In the genomic region with DNA sequence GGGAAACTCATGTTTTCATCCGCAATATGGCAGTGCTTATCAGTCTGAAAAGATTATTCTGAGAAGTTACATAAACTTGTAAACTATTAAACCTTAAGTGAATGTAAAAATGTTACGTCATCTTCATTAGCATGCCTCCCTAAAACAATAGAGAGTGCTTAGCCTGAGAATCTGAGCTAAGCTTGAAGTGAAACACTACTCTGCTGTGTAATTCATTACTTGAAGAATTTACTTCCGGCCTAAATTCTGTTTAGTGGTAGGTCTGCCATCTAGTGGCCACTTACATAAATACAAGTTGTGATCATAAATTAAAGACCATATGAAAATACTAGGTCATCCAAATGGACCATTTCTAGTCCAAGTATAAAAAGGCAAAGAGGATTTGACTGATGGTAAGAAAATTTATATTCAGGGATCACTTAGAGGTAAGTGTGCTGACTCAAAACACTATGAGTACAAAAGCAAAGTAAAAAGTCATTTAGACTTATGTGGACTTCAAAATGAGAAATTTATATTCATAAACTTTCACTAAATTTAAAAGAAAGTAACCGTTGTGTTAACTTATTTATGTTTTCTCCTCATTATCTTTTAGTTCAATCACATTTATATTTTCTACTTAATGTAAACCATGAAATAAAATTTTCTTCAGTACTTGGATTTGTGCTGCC, we compare ENCODE assay signal across 9 cellular contexts.
A peak's percentile ranks its signal among the peaks of the same experiment; 100 is the strongest.
DNase-seq lines count a peak whose midpoint lies in the region; ATAC-seq, FAIRE-seq and TF ChIP-seq lines count a peak whose summit lies in the region.
"Had no signal": no experiment of that assay in that cellular context is flagged by ENCODE, and none has a peak within 500 bp of the region (broad histone marks: within the 10 kb centered on the region; RNA-seq: fewer than 3 reads in every experiment).

No MANE protein-coding gene starts in this region.

- H3K27ac ChIP-seq in GM23338 (ENCODE audit: low read depth) (no peak overlapping the region), RWPE1 (no peak overlapping the region), endothelial cell of umbilical vein (ENCODE audit: insufficient read depth, low read depth, low read length) (no peak overlapping the region)
- H3K27ac ChIP-seq: neutrophil had no signal

- no peaks in the 10 kb centered on the region for H3K79me2 ChIP-seq in GM23338 (replicated peaks; ENCODE audit: insufficient read depth)
- H3K79me2 ChIP-seq in endothelial cell of umbilical vein (ENCODE audit: control insufficient read depth, insufficient read depth, low read length), result no peaks in the 10 kb centered on the region

- FAIRE-seq in endothelial cell of umbilical vein (lab: Jason Lieb, UNC), result peak; percentile 80

- H3K36me3 ChIP-seq in GM23338 (ENCODE audit: insufficient read depth) (no peaks in the 10 kb centered on the region), endothelial cell of umbilical vein (ENCODE audit: control insufficient read depth in 2 of 2, extremely low read depth in 1 of 2, insufficient read depth in 2 of 2, low read length in 2 of 2) (no peaks in the 10 kb centered on the region)
- H3K36me3 ChIP-seq: neutrophil had no signal

- H4K20me1 ChIP-seq in GM23338 (replicated peaks; ENCODE audit: insufficient read depth) (no peaks in the 10 kb centered on the region), endothelial cell of umbilical vein (replicated peaks; ENCODE audit: control insufficient read depth, extremely low read depth, insufficient read depth, low read length) (no peaks in the 10 kb centered on the region)

- DNase-seq in stimulated activated CD4-positive, alpha-beta T cell treated with anti-CD3 and anti-CD28 coated beads, Interleukin-4, amount 100 ng/mL, for 24 hours, result peak; percentile 18
- no peak for DNase-seq in stimulated activated CD4-positive, alpha-beta T cell treated with anti-CD3 and anti-CD28 coated beads, Interleukin-4, amount 100 ng/mL, for 4 hours
- DNase-seq in GM23338 (ENCODE audit: low spot score) (peak; percentile 82), HuH-7.5 (ENCODE audit: low spot score) (peak; percentile 7), RWPE1 (ENCODE audit: low spot score) (peak; percentile 48), endothelial cell of umbilical vein (ENCODE audit: low read depth, low spot score) (peak; percentile 71), midbrain (lab: John Stamatoyannopoulos, UW) (peak; percentile 72)
- DNase-seq in activated CD4-positive, alpha-beta memory T cell treated with anti-CD3 and anti-CD28 coated beads, Interleukin-2, amount 10 ng/mL, durations not matched to agents 7 days and 5 days, result no peak

- peak overlapping the region; percentile 14; the same call in 1 of the 2 replicates for H3K27ac Mint-ChIP-seq in GM23338
- no peak overlapping the region for H3K27ac Mint-ChIP-seq in activated CD4-positive, alpha-beta memory T cell treated with anti-CD3 and anti-CD28 coated beads, Interleukin-2, amount 10 ng/mL, durations not matched to agents 7 days and 5 days

- TF ChIP-seq CTCF in GM23338 (conservative IDR thresholded peaks at IDR 0.05; ENCODE audit: low read depth in 2 of 2) (peak; percentile 58 to 78), RWPE1 (conservative IDR thresholded peaks at IDR 0.05; ENCODE audit: low read depth) (peak; percentile 71), endothelial cell of umbilical vein (IDR thresholded peaks at IDR 0.05; ENCODE audit: extremely low read depth in 1 of 2, insufficient read depth in 1 of 2, low read depth in 1 of 2, low read length in 2 of 2) (peak; percentile 18 to 33)

- POLR2A ChIA-PET in RWPE1 (lab: Yijun Ruan, JAX; ENCODE audit: low non-redundant PET), result no interaction called here
- POLR2A ChIA-PET in endothelial cell of umbilical vein (lab: Charles Lee), result no interaction called here
- POLR2A ChIA-PET in activated CD4-positive, alpha-beta memory T cell treated with anti-CD3 and anti-CD28 coated beads, Interleukin-2, amount 10 ng/mL, durations not matched to agents 7 days and 5 days (lab: Charles Lee), result no interaction called here

- H3K4me3 ChIP-seq in GM23338 (no peak overlapping the region), endothelial cell of umbilical vein (replicated peaks in 1 of 3; ENCODE audit: insufficient read depth in 1 of 3, low read depth in 1 of 3, low read length in 3 of 3) (no peak overlapping the region)

- H3K9ac ChIP-seq in endothelial cell of umbilical vein (replicated peaks; ENCODE audit: extremely low read depth, insufficient read depth, low read length), result no peak overlapping the region

- no peak overlapping the region for H3K4me2 ChIP-seq in GM23338
- peak overlapping the region; percentile 20 for H3K4me2 ChIP-seq in endothelial cell of umbilical vein (ENCODE audit: insufficient read depth, low read length)

- no peaks in the 10 kb centered on the region for H3K9me2 ChIP-seq in GM23338 (ENCODE audit: insufficient read depth)

- CTCF ChIA-PET in RWPE1 (lab: Yijun Ruan, JAX), result interaction anchor here (0.5 to 0.7 kb wide), 4 partner anchors 42 to 1454 kb away, joined by 3 read pairs; no protein-coding TSS in a partner anchor
- CTCF ChIA-PET in endothelial cell of umbilical vein (lab: Charles Lee), result interaction anchor here (0.6 to 3.1 kb wide), 23 partner anchors 12 to 1468 kb away, joined by 3 to 25 read pairs (median 4); no protein-coding TSS in a partner anchor
- CTCF ChIA-PET in activated CD4-positive, alpha-beta memory T cell treated with anti-CD3 and anti-CD28 coated beads, Interleukin-2, amount 10 ng/mL, durations not matched to agents 7 days and 5 days (lab: Charles Lee), result no interaction called here

- no peaks in the 10 kb centered on the region for H3F3A ChIP-seq in GM23338 (replicated peaks; ENCODE audit: low read depth)

- no peak overlapping the region for H3K4me3 Mint-ChIP-seq in GM23338
- H3K4me3 Mint-ChIP-seq in activated CD4-positive, alpha-beta memory T cell treated with anti-CD3 and anti-CD28 coated beads, Interleukin-2, amount 10 ng/mL, durations not matched to agents 7 days and 5 days, result no peak overlapping the region

- no peaks in the 10 kb centered on the region for H3K4me1 ChIP-seq in GM23338 (ENCODE audit: insufficient read depth)
- no peaks in the 10 kb centered on the region for H3K4me1 ChIP-seq in endothelial cell of umbilical vein (ENCODE audit: control insufficient read depth, extremely low read depth, insufficient read depth, low read length)

- no peaks in the 10 kb centered on the region for H3K9me3 ChIP-seq in endothelial cell of umbilical vein (replicated peaks; ENCODE audit: control insufficient read depth, insufficient read depth, low read length)
- H3K9me3 ChIP-seq: neutrophil had no signal

- no peaks in the 10 kb centered on the region for H3K9me3 Mint-ChIP-seq in GM23338
- no peaks in the 10 kb centered on the region for H3K9me3 Mint-ChIP-seq in activated CD4-positive, alpha-beta memory T cell treated with anti-CD3 and anti-CD28 coated beads, Interleukin-2, amount 10 ng/mL, durations not matched to agents 7 days and 5 days

- no peaks in the 10 kb centered on the region for H3K27me3 Mint-ChIP-seq in GM23338 (ENCODE audit: insufficient read depth, low read depth, poor library complexity)
- peaks cover 3% of the 10 kb centered on the region for H3K27me3 Mint-ChIP-seq in activated CD4-positive, alpha-beta memory T cell treated with anti-CD3 and anti-CD28 coated beads, Interleukin-2, amount 10 ng/mL, durations not matched to agents 7 days and 5 days

- no TSS peak for BruUV-seq in endothelial cell of umbilical vein (replicated peaks; lab: Mats Ljungman, UMichigan)

- TF ChIP-seq POLR2A in endothelial cell of umbilical vein (IDR thresholded peaks at IDR 0.05; ENCODE audit: low read depth, low read length), result no peak

- H3K36me3 Mint-ChIP-seq in GM23338 (ENCODE audit: low read depth), result no peaks in the 10 kb centered on the region
- H3K36me3 Mint-ChIP-seq in activated CD4-positive, alpha-beta memory T cell treated with anti-CD3 and anti-CD28 coated beads, Interleukin-2, amount 10 ng/mL, durations not matched to agents 7 days and 5 days (ENCODE audit: low read depth), result no peaks in the 10 kb centered on the region

- H3K9me1 ChIP-seq in endothelial cell of umbilical vein (replicated peaks; ENCODE audit: control insufficient read depth, extremely low read depth, insufficient read depth, low read length), result no peaks in the 10 kb centered on the region

- ATAC-seq in GM23338, result peak; percentile 58

- peaks cover 2% of the 10 kb centered on the region; the same call in 1 of the 3 replicates for H3K4me1 Mint-ChIP-seq in GM23338
- no peaks in the 10 kb centered on the region for H3K4me1 Mint-ChIP-seq in activated CD4-positive, alpha-beta memory T cell treated with anti-CD3 and anti-CD28 coated beads, Interleukin-2, amount 10 ng/mL, durations not matched to agents 7 days and 5 days

- H3K27me3 ChIP-seq in GM23338 (ENCODE audit: insufficient read depth) (no peaks in the 10 kb centered on the region), endothelial cell of umbilical vein (ENCODE audit: control insufficient read depth in 2 of 2, insufficient read depth in 2 of 2, low read length in 2 of 2) (no peaks in the 10 kb centered on the region)
- H3K27me3 ChIP-seq: neutrophil had no signal

- dilution Hi-C loops in endothelial cell of umbilical vein (cut with MboI; ENCODE audit: extremely low pct_ligation_motif_present, low sequenced_read_pairs), result no loop called here

- intact Hi-C loops in endothelial cell of umbilical vein (cut with micrococcal nuclease), result loop anchor here (1.0 to 10.0 kb wide), 4 partner anchors 754 to 1446 kb away; no protein-coding TSS in a partner anchor

- H2AFZ ChIP-seq in GM23338, result no peak overlapping the region
- peak overlapping the region; percentile 14 for H2AFZ ChIP-seq in endothelial cell of umbilical vein (ENCODE audit: low read depth, low read length)

TF ChIP-seq in GM23338, 12 proteins besides CTCF, POLR2A, EP300 and RAD21:
- TF ChIP-seq ZNF114 (CRISPR knock-in tag; IDR thresholded peaks at IDR 0.05) (no peak), CREB1 (CRISPR knock-in tag; IDR thresholded peaks at IDR 0.05; ENCODE audit: low read depth) (peak; percentile 71)

TF ChIP-seq in endothelial cell of umbilical vein, 7 proteins besides CTCF, POLR2A, EP300 and RAD21:
- TF ChIP-seq POLR2AphosphoS5 (IDR thresholded peaks at IDR 0.05; ENCODE audit: insufficient read depth, low read depth, low read length) (no peak), MYC (IDR thresholded peaks at IDR 0.05; ENCODE audit: low read depth, low read length) (no peak), FOS (IDR thresholded peaks at IDR 0.05; ENCODE audit: borderline replicate concordance, insufficient read depth, low read length) (no peak), EZH2 (IDR thresholded peaks at IDR 0.05; ENCODE audit: borderline replicate concordance, low read depth, low read length, severe bottlenecking) (no peak), GATA2 (IDR thresholded peaks at IDR 0.05; ENCODE audit: insufficient read depth, insufficient read length, low read depth, low read length) (no peak), JUN (IDR thresholded peaks at IDR 0.05; ENCODE audit: borderline replicate concordance, insufficient read depth, insufficient read length, low read depth) (no peak)
- TF ChIP-seq, protein P1, sequence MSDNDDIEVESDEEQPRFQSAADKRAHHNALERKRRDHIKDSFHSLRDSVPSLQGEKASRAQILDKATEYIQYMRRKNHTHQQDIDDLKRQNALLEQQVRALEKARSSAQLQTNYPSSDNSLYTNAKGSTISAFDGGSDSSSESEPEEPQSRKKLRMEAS (IDR thresholded peaks at IDR 0.05; ENCODE audit: insufficient read depth, insufficient read length), result no peak

Comparison
In these comparisons a context has a peak if more than half of its experiments do, and no peak if none do; other contexts are left out.
1. DNase-seq: peak in stimulated activated CD4-positive, alpha-beta T cell treated with anti-CD3 and anti-CD28 coated beads, Interleukin-4, amount 100 ng/mL, for 24 hours (single experiment), GM23338 (single experiment), HuH-7.5 (single experiment), RWPE1 (single experiment), endothelial cell of umbilical vein (single experiment) and midbrain (single experiment); none in stimulated activated CD4-positive, alpha-beta T cell treated with anti-CD3 and anti-CD28 coated beads, Interleukin-4, amount 100 ng/mL, for 4 hours (0 of 2) and activated CD4-positive, alpha-beta memory T cell treated with anti-CD3 and anti-CD28 coated beads, Interleukin-2, amount 10 ng/mL, durations not matched to agents 7 days and 5 days (single experiment).
2. Peak in every context shown above with its lines, with median percentiles within 50 percentile points of each other: CTCF ChIP-seq.